Comparison of ENCODE assay signal across 8 cellular contexts in the genomic region with DNA sequence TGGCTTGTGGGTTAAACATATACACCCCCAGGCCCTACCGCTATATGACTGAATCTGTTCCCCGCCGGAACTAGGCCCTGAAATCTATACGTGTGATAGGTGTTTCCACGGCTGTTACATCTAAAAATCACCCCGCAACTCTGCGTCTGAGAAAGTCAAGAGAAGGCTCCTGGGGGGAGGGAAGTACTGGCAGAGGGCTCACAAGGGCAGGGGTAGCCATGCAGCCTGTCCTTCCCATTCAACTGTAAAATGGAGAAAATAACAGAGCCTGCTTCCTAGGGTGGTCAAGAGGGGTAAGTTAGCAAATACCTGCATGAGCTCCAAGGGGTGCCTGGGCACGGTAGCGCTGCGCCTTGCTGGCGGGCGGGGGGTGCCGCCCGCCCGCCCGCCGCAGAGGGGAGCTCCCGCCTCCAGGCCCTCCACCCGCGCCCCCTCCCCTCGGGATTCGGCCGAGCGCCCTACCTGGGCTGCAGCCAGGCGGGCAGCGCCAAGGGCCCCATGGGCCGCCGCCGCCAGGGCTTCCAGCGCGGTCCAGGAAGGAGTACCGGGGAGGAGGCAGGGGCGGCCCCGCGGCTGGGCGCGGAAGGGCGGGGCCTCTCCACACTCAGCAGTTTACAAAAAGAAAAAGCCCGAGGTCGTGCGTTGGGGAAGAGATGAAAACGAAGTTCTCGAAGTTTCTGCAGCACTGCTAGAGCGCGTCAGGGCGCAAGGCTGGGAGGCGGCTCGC.
DNase-seq lines count a peak whose midpoint lies in the region; ATAC-seq lines count a peak whose summit lies in the region.

A gene with protein sequence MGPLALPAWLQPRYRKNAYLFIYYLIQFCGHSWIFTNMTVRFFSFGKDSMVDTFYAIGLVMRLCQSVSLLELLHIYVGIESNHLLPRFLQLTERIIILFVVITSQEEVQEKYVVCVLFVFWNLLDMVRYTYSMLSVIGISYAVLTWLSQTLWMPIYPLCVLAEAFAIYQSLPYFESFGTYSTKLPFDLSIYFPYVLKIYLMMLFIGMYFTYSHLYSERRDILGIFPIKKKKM (minus strand): TSS at position 550 of the 727 bp plus-strand sequence. CDS start 50 bp downstream, at position 500.

- DNase-seq in AG08395 (ENCODE audit: low spot score): peak; percentile 73
- DNase-seq in T-helper 2 cell: peak; percentile 31 to 88 (median 59)
- DNase-seq in astrocyte of the hippocampus (ENCODE audit: low read depth, low spot score): peak; percentile 63
- peak; percentile 57 for DNase-seq in stimulated activated CD4-positive, alpha-beta T cell treated with anti-CD3 and anti-CD28 coated beads, Interleukin-12 subunit alpha, Interleukin-12 subunit beta, amount 100 ng/mL, for 4 hours
- no peak for DNase-seq in NOMO-1 (lab: John Stamatoyannopoulos, UW; ENCODE audit: unreplicated experiment in 2 of 2)

- peaks cover 18% of the 10 kb centered on the region; the same call in 1 of the 2 replicates for H3K27me3 ChIP-seq in iPS-20b (ENCODE audit: insufficient read depth, low read length)

- ATAC-seq in GM18870 (IDR thresholded peaks at IDR 0.05; ENCODE audit: unreplicated experiment) (peak; percentile 27), HG03097 (IDR thresholded peaks at IDR 0.05; ENCODE audit: low FRiP score, unreplicated experiment) (peak; percentile 54)

- peak within 1 kb of the TSS; percentile 66; the same call in 1 of the 2 replicates for H3K9ac ChIP-seq in iPS-20b (ENCODE audit: low read depth, low read length)

- peaks cover 5% of the 10 kb centered on the region; the same call in 1 of the 2 replicates for H3K4me1 ChIP-seq in iPS-20b (ENCODE audit: insufficient read depth, low read length)

- no peaks in the 10 kb centered on the region for H3K36me3 ChIP-seq in iPS-20b (ENCODE audit: insufficient read depth, low read depth, low read length)

- H3K4me3 ChIP-seq in iPS-20b (ENCODE audit: low read length): peak within 1 kb of the TSS; percentile 66

- H3K27ac ChIP-seq in iPS-20b (ENCODE audit: low read length): no peak within 1 kb of the TSS

- no peaks in the 10 kb centered on the region for H3K9me3 ChIP-seq in iPS-20b (ENCODE audit: insufficient read depth, low read depth, low read length)

Comparison
In these comparisons a context has a peak if more than half of its experiments do, and no peak if none do; other contexts are left out.
1. DNase-seq: peak in AG08395 (single experiment), T-helper 2 cell (5 of 5), astrocyte of the hippocampus (single experiment) and stimulated activated CD4-positive, alpha-beta T cell treated with anti-CD3 and anti-CD28 coated beads, Interleukin-12 subunit alpha, Interleukin-12 subunit beta, amount 100 ng/mL, for 4 hours (single experiment); none in NOMO-1 (0 of 2).